ENCODE assay signal across 1 cellular context in the genomic region with DNA sequence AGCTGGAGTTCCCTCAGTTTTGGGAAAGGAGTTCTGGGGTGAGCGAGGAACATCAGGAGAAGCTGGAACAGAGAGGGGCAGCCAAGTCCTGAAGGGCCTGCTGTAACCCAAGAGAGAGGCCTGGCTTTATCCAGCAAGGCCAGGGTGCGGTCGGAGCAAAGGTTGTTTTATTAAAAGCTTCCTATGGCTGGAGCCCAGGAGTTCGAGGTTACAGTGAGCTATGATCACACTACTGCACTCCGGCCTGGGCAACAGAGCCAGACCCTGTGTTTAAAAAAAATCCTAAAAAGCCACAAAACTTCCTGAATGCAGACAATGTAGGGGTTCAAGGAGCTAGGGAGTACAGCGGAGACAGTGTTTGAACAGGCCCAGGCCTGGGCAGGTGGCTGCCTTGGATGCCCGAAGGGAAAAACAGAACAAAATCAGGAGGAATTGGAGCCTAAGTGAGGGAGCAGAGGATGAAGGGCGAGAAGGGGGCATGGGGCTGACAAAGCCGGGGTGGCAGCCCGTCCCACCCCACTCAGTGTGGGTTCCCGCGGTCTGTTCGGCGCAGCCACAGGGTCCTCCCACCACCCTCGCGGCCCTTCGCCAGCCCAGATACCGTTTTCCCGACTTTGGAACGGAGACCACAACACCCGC.
TF ChIP-seq lines count a peak whose summit lies in the region.

No MANE protein-coding gene starts in this region.

TF ChIP-seq in K562, 482 proteins besides CTCF, POLR2A, EP300 and RAD21 (continued from another document and continues in another):
- TF ChIP-seq, protein P1, sequence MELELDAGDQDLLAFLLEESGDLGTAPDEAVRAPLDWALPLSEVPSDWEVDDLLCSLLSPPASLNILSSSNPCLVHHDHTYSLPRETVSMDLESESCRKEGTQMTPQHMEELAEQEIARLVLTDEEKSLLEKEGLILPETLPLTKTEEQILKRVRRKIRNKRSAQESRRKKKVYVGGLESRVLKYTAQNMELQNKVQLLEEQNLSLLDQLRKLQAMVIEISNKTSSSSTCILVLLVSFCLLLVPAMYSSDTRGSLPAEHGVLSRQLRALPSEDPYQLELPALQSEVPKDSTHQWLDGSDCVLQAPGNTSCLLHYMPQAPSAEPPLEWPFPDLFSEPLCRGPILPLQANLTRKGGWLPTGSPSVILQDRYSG (tag; conservative IDR thresholded peaks at IDR 0.05; ENCODE audit: low read depth) = 0 out of 2 replicates have a peak, but pooled peaks have one; percentile 33
- TF ChIP-seq ZNF165 (CRISPR knock-in tag; IDR thresholded peaks at IDR 0.05; ENCODE audit: borderline replicate concordance) = no peak
- TF ChIP-seq ZKSCAN8 (CRISPR knock-in tag; IDR thresholded peaks at IDR 0.05) = peak; percentile 1; the same call in 1 of the 2 replicates
- TF ChIP-seq ZBTB1 (CRISPR knock-in tag; IDR thresholded peaks at IDR 0.05; ENCODE audit: borderline replicate concordance, low read depth) = 0 out of 2 replicates have a peak, but pooled peaks have one; percentile 72
- TF ChIP-seq ATF7 (IDR thresholded peaks at IDR 0.05) = no peak
- TF ChIP-seq, protein P2, sequence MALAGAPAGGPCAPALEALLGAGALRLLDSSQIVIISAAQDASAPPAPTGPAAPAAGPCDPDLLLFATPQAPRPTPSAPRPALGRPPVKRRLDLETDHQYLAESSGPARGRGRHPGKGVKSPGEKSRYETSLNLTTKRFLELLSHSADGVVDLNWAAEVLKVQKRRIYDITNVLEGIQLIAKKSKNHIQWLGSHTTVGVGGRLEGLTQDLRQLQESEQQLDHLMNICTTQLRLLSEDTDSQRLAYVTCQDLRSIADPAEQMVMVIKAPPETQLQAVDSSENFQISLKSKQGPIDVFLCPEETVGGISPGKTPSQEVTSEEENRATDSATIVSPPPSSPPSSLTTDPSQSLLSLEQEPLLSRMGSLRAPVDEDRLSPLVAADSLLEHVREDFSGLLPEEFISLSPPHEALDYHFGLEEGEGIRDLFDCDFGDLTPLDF (CRISPR knock-in tag; IDR thresholded peaks at IDR 0.05) = 0 out of 2 replicates have a peak, but pooled peaks have one; percentile 28
- 0 out of 2 replicates have a peak, but pooled peaks have one; percentile 37 for TF ChIP-seq ILF3 (IDR thresholded peaks at IDR 0.05; ENCODE audit: borderline replicate concordance)
- TF ChIP-seq, protein P3, sequence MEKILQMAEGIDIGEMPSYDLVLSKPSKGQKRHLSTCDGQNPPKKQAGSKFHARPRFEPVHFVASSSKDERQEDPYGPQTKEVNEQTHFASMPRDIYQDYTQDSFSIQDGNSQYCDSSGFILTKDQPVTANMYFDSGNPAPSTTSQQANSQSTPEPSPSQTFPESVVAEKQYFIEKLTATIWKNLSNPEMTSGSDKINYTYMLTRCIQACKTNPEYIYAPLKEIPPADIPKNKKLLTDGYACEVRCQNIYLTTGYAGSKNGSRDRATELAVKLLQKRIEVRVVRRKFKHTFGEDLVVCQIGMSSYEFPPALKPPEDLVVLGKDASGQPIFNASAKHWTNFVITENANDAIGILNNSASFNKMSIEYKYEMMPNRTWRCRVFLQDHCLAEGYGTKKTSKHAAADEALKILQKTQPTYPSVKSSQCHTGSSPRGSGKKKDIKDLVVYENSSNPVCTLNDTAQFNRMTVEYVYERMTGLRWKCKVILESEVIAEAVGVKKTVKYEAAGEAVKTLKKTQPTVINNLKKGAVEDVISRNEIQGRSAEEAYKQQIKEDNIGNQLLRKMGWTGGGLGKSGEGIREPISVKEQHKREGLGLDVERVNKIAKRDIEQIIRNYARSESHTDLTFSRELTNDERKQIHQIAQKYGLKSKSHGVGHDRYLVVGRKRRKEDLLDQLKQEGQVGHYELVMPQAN (IDR thresholded peaks at IDR 0.05; ENCODE audit: borderline replicate concordance) = 0 out of 2 replicates have a peak, but pooled peaks have one; percentile 22
- no peak; the same call in none of the 2 replicates for TF ChIP-seq TEAD4 (IDR thresholded peaks at IDR 0.05; ENCODE audit: low read length)
- 0 out of 2 replicates have a peak, but pooled peaks have one; percentile 14 for TF ChIP-seq TEAD4 (CRISPR knock-in tag; IDR thresholded peaks at IDR 0.05; ENCODE audit: borderline replicate concordance)
- TF ChIP-seq OTX1 (CRISPR knock-in tag; IDR thresholded peaks at IDR 0.05) = 0 out of 2 replicates have a peak, but pooled peaks have one; percentile 4
- TF ChIP-seq ZNF707 (CRISPR knock-in tag; conservative IDR thresholded peaks at IDR 0.05) = no peak
- TF ChIP-seq ZFX (CRISPR knock-in tag; IDR thresholded peaks at IDR 0.05) = peak; percentile 86; the same call in 1 of the 2 replicates
- TF ChIP-seq STAT5A (IDR thresholded peaks at IDR 0.05; ENCODE audit: borderline replicate concordance, low read length) = no peak
- TF ChIP-seq ZC3H4 (CRISPR knock-in tag; IDR thresholded peaks at IDR 0.05; ENCODE audit: borderline replicate concordance) = peak; percentile 86
- TF ChIP-seq, protein P4, sequence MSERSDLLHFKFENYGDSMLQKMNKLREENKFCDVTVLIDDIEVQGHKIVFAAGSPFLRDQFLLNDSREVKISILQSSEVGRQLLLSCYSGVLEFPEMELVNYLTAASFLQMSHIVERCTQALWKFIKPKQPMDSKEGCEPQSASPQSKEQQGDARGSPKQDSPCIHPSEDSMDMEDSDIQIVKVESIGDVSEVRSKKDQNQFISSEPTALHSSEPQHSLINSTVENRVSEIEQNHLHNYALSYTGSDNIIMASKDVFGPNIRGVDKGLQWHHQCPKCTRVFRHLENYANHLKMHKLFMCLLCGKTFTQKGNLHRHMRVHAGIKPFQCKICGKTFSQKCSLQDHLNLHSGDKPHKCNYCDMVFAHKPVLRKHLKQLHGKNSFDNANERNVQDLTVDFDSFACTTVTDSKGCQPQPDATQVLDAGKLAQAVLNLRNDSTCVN (CRISPR knock-in tag; IDR thresholded peaks at IDR 0.05) = peak; percentile 3; the same call in 1 of the 2 replicates
- TF ChIP-seq CREB1 (IDR thresholded peaks at IDR 0.05) = no peak
- TF ChIP-seq CREB1 (CRISPR knock-in tag; IDR thresholded peaks at IDR 0.05) = peak; percentile 26; the same call in 1 of the 2 replicates
- TF ChIP-seq MEF2A (IDR thresholded peaks at IDR 0.05; ENCODE audit: control insufficient read depth, low read depth, low read length) = no peak
- no peak for TF ChIP-seq RBM39 (optimal IDR thresholded peaks at IDR 0.05; ENCODE audit: low read depth, low read length)
- peak; percentile 2; the same call in 1 of the 2 replicates for TF ChIP-seq LCOR (CRISPR knock-in tag; IDR thresholded peaks at IDR 0.05)
- TF ChIP-seq, protein P5, sequence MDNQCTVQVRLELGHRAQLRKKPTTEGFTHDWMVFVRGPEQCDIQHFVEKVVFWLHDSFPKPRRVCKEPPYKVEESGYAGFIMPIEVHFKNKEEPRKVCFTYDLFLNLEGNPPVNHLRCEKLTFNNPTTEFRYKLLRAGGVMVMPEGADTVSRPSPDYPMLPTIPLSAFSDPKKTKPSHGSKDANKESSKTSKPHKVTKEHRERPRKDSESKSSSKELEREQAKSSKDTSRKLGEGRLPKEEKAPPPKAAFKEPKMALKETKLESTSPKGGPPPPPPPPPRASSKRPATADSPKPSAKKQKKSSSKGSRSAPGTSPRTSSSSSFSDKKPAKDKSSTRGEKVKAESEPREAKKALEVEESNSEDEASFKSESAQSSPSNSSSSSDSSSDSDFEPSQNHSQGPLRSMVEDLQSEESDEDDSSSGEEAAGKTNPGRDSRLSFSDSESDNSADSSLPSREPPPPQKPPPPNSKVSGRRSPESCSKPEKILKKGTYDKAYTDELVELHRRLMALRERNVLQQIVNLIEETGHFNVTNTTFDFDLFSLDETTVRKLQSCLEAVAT (IDR thresholded peaks at IDR 0.05) = peak; percentile 94 to 95
- peak; percentile 27; the same call in 1 of the 2 replicates for TF ChIP-seq KAT7 (CRISPR knock-in tag; IDR thresholded peaks at IDR 0.05; ENCODE audit: borderline replicate concordance)
- TF ChIP-seq ZFP36 (IDR thresholded peaks at IDR 0.05; ENCODE audit: low read depth, low read length, partially characterized antibody) = no peak
- TF ChIP-seq, protein P6, sequence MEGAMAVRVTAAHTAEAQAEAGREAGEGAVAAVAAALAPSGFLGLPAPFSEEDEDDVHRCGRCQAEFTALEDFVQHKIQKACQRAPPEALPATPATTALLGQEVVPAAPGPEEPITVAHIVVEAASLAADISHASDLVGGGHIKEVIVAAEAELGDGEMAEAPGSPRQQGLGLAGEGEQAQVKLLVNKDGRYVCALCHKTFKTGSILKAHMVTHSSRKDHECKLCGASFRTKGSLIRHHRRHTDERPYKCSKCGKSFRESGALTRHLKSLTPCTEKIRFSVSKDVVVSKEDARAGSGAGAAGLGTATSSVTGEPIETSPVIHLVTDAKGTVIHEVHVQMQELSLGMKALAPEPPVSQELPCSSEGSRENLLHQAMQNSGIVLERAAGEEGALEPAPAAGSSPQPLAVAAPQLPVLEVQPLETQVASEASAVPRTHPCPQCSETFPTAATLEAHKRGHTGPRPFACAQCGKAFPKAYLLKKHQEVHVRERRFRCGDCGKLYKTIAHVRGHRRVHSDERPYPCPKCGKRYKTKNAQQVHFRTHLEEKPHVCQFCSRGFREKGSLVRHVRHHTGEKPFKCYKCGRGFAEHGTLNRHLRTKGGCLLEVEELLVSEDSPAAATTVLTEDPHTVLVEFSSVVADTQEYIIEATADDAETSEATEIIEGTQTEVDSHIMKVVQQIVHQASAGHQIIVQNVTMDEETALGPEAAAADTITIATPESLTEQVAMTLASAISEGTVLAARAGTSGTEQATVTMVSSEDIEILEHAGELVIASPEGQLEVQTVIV (CRISPR knock-in tag; IDR thresholded peaks at IDR 0.05; ENCODE audit: borderline replicate concordance) = 0 out of 2 replicates have a peak, but pooled peaks have one; percentile 49
- TF ChIP-seq ELF2 (CRISPR knock-in tag; IDR thresholded peaks at IDR 0.05) = no peak
- no peak for TF ChIP-seq PHB2 (IDR thresholded peaks at IDR 0.05; ENCODE audit: low read depth)
- no peak for TF ChIP-seq ETV6 (IDR thresholded peaks at IDR 0.05; ENCODE audit: borderline replicate concordance in 1 of 2, low read depth in 2 of 2, low read length in 1 of 2)
- TF ChIP-seq ETV6 (CRISPR knock-in tag; IDR thresholded peaks at IDR 0.05; ENCODE audit: borderline replicate concordance) = no peak
- TF ChIP-seq LEF1 (IDR thresholded peaks at IDR 0.05) = no peak
- peak; percentile 56; the same call in 1 of the 2 replicates for TF ChIP-seq NFRKB (IDR thresholded peaks at IDR 0.05; ENCODE audit: low read depth)
- no peak for TF ChIP-seq SMARCE1 (IDR thresholded peaks at IDR 0.05)
- TF ChIP-seq, protein P7, sequence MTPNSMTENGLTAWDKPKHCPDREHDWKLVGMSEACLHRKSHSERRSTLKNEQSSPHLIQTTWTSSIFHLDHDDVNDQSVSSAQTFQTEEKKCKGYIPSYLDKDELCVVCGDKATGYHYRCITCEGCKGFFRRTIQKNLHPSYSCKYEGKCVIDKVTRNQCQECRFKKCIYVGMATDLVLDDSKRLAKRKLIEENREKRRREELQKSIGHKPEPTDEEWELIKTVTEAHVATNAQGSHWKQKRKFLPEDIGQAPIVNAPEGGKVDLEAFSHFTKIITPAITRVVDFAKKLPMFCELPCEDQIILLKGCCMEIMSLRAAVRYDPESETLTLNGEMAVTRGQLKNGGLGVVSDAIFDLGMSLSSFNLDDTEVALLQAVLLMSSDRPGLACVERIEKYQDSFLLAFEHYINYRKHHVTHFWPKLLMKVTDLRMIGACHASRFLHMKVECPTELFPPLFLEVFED (CRISPR knock-in tag; conservative IDR thresholded peaks at IDR 0.05) = peak; percentile 70
- TF ChIP-seq ZNF175 (CRISPR knock-in tag; IDR thresholded peaks at IDR 0.05; ENCODE audit: low read depth) = 0 out of 2 replicates have a peak, but pooled peaks have one; percentile 32
- peak; percentile 34 for TF ChIP-seq SMAD1 (IDR thresholded peaks at IDR 0.05; ENCODE audit: low read depth, low read length, partially characterized antibody)
- TF ChIP-seq, protein P8, sequence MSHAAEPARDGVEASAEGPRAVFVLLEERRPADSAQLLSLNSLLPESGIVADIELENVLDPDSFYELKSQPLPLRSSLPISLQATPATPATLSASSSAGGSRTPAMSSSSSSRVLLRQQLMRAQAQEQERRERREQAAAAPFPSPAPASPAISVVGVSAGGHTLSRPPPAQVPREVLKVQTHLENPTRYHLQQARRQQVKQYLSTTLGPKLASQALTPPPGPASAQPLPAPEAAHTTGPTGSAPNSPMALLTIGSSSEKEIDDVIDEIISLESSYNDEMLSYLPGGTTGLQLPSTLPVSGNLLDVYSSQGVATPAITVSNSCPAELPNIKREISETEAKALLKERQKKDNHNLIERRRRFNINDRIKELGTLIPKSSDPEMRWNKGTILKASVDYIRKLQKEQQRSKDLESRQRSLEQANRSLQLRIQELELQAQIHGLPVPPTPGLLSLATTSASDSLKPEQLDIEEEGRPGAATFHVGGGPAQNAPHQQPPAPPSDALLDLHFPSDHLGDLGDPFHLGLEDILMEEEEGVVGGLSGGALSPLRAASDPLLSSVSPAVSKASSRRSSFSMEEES (CRISPR knock-in tag; IDR thresholded peaks at IDR 0.05) = no peak
- TF ChIP-seq, protein P9, sequence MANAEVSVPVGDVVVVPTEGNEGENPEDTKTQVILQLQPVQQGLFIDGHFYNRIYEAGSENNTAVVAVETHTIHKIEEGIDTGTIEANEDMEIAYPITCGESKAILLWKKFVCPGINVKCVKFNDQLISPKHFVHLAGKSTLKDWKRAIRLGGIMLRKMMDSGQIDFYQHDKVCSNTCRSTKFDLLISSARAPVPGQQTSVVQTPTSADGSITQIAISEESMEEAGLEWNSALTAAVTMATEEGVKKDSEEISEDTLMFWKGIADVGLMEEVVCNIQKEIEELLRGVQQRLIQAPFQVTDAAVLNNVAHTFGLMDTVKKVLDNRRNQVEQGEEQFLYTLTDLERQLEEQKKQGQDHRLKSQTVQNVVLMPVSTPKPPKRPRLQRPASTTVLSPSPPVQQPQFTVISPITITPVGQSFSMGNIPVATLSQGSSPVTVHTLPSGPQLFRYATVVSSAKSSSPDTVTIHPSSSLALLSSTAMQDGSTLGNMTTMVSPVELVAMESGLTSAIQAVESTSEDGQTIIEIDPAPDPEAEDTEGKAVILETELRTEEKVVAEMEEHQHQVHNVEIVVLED (CRISPR knock-in tag; IDR thresholded peaks at IDR 0.05) = no peak
- TF ChIP-seq ZNF311 (CRISPR knock-in tag; IDR thresholded peaks at IDR 0.05) = no peak
- TF ChIP-seq ESRRA (IDR thresholded peaks at IDR 0.05; ENCODE audit: borderline replicate concordance, low read depth) = no peak
- 0 out of 2 replicates have a peak, but pooled peaks have one; percentile 10 for TF ChIP-seq TCF7 (IDR thresholded peaks at IDR 0.05; ENCODE audit: borderline replicate concordance)
- TF ChIP-seq, protein P10, sequence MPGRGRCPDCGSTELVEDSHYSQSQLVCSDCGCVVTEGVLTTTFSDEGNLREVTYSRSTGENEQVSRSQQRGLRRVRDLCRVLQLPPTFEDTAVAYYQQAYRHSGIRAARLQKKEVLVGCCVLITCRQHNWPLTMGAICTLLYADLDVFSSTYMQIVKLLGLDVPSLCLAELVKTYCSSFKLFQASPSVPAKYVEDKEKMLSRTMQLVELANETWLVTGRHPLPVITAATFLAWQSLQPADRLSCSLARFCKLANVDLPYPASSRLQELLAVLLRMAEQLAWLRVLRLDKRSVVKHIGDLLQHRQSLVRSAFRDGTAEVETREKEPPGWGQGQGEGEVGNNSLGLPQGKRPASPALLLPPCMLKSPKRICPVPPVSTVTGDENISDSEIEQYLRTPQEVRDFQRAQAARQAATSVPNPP (IDR thresholded peaks at IDR 0.05; ENCODE audit: borderline replicate concordance, insufficient read depth, insufficient read length) = no peak
- 0 out of 2 replicates have a peak, but pooled peaks have one; percentile 32 for TF ChIP-seq L3MBTL2 (IDR thresholded peaks at IDR 0.05)
- TF ChIP-seq HNRNPUL1 (IDR thresholded peaks at IDR 0.05; ENCODE audit: low read length) = no peak
- TF ChIP-seq PHTF2 (CRISPR knock-in tag; IDR thresholded peaks at IDR 0.05) = no peak
- TF ChIP-seq GABPA (tag; conservative IDR thresholded peaks at IDR 0.05; ENCODE audit: low read depth) = no peak
- 0 out of 2 replicates have a peak, but pooled peaks have one; percentile 0 for TF ChIP-seq MTA3 (IDR thresholded peaks at IDR 0.05; ENCODE audit: borderline replicate concordance)
- TF ChIP-seq ELF1 (tag; IDR thresholded peaks at IDR 0.05) = 0 out of 2 replicates have a peak, but pooled peaks have one; percentile 1
